In the genomic region with DNA sequence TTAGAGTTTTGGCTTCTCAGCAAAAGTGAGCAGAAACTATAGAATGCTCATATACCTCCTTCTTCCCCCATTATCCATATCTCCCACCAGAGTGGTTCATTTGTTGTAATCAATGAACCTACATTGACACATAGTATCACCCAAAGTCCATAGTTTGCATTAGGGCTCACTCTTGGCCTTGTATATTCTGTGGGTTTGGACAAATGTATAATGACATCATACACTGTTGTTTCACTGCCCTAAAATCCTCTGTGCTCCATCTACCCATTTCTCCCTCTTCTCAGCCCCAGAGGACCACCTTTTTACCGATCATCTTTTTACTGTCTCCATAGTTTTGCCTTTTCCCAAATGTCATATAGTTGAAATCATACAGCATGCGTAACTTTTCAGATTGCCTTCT, we compare ENCODE assay signal across 23 cellular contexts. TPM values are rescaled to one million over a fixed set of nuclear protein-coding genes. Genes with fewer than 3 reads are reported as not detected.
DNase-seq lines count a peak whose midpoint lies in the region; ATAC-seq, FAIRE-seq and TF ChIP-seq lines count a peak whose summit lies in the region.
"Had no signal": no experiment of that assay in that cellular context is flagged by ENCODE, and none has a peak within 500 bp of the region (broad histone marks: within the 10 kb centered on the region; RNA-seq: fewer than 3 reads in every experiment).

No MANE protein-coding gene starts in this region.

- no peaks in the 10 kb centered on the region for H3K36me3 ChIP-seq in BLaER1
- H3K36me3 ChIP-seq in Loucy (ENCODE audit: insufficient read depth, low read length): no peaks in the 10 kb centered on the region
- H3K36me3 ChIP-seq: MG63, SJSA1 had no signal

- intact Hi-C loops in cardiac septum (cut with DNase I): no loop called here

- no peak for ATAC-seq in naive thymus-derived CD8-positive, alpha-beta T cell
- ATAC-seq in GM21447 (IDR thresholded peaks at IDR 0.05; ENCODE audit: unreplicated experiment): no peak
- ATAC-seq: Right ventricle myocardium inferior had no signal

- FAIRE-seq in D721Med (lab: Jason Lieb, UNC): no peak

- DNase-seq in T-helper 2 cell treated with Interferon-gamma antibody and Interleukin-4, amounts not matched to agents 5 μg/mL and 100 μg/mL, for 36 hours (ENCODE audit: low spot score): no peak
- DNase-seq in T-helper 2 cell: no peak
- no peak for DNase-seq in naive thymus-derived CD8-positive, alpha-beta T cell
- DNase-seq in D721Med (ENCODE audit: insufficient read length, low spot score): no peak
- no peak for DNase-seq in cardiac septum (ENCODE audit: low spot score)
- DNase-seq: ACHN, DMS53, EL, GF-D8, H7, IMR-90, MG63, NCI-H1417 treated with DMSO at 0.1 percent for 48 hours, NCI-H187, NCI-H446 treated with DMSO at 0.1 percent for 48 hours, NCI-H526 treated with DMSO at 0.1 percent for 48 hours had no signal

- no peaks in the 10 kb centered on the region for H3K27me3 ChIP-seq in BLaER1
- no peaks in the 10 kb centered on the region for H3K27me3 ChIP-seq in Loucy (ENCODE audit: insufficient read depth, low read length, poor library complexity, severe bottlenecking)
- H3K27me3 ChIP-seq: MG63, SJSA1 had no signal

- H3K27me3 Mint-ChIP-seq in T-helper 2 cell treated with Interferon-gamma antibody and Interleukin-4, amounts not matched to agents 5 μg/mL and 100 μg/mL, for 36 hours (ENCODE audit: low read depth): no peaks in the 10 kb centered on the region
- no peaks in the 10 kb centered on the region for H3K27me3 Mint-ChIP-seq in naive thymus-derived CD8-positive, alpha-beta T cell

- no peaks in the 10 kb centered on the region for H3K9me3 Mint-ChIP-seq in T-helper 2 cell treated with Interferon-gamma antibody and Interleukin-4, amounts not matched to agents 5 μg/mL and 100 μg/mL, for 36 hours
- H3K9me3 Mint-ChIP-seq in naive thymus-derived CD8-positive, alpha-beta T cell: no peaks in the 10 kb centered on the region

- H3K9me3 ChIP-seq in BLaER1 (no peaks in the 10 kb centered on the region), Loucy (ENCODE audit: insufficient read depth, low read depth, low read length) (no peaks in the 10 kb centered on the region)
- H3K9me3 ChIP-seq: MG63, SJSA1 had no signal

- H3K27ac ChIP-seq in BLaER1: peak overlapping the region; percentile 89
- H3K27ac ChIP-seq: 22Rv1, C4-2B, SJSA1 had no signal

- H3K9ac ChIP-seq in BLaER1: no peak overlapping the region
- H3K9ac ChIP-seq in Loucy (ENCODE audit: low read depth, low read length, poor library complexity, severe bottlenecking): peak overlapping the region; percentile 70

- TF ChIP-seq CTCF in Loucy (conservative IDR thresholded peaks at IDR 0.05; ENCODE audit: low read length): no peak
- TF ChIP-seq CTCF in D721Med (IDR thresholded peaks at IDR 0.05; ENCODE audit: insufficient read depth, missing control alignments): no peak

- H3F3A ChIP-seq in Loucy (ENCODE audit: low read depth): no peaks in the 10 kb centered on the region

- peak overlapping the region; percentile 98 for H3K4me2 ChIP-seq in BLaER1
- H3K4me2 ChIP-seq in Loucy (ENCODE audit: low read depth, low read length, poor library complexity, severe bottlenecking): no peak overlapping the region

- H2AFZ ChIP-seq in Loucy (ENCODE audit: low read length): no peak overlapping the region

- H4K20me1 ChIP-seq in BLaER1 (no peaks in the 10 kb centered on the region), Loucy (ENCODE audit: insufficient read depth, low read length, poor library complexity, severe bottlenecking) (no peaks in the 10 kb centered on the region)

- H3K27ac Mint-ChIP-seq in T-helper 2 cell treated with Interferon-gamma antibody and Interleukin-4, amounts not matched to agents 5 μg/mL and 100 μg/mL, for 36 hours: peak overlapping the region; percentile 9
- H3K27ac Mint-ChIP-seq in naive thymus-derived CD8-positive, alpha-beta T cell: peak overlapping the region in 6 of 10 donors; percentile 12 to 82 (median 29)

- H3K4me1 ChIP-seq in BLaER1 (peaks cover 100% of the 10 kb centered on the region), Loucy (ENCODE audit: insufficient read depth, low read length, poor library complexity, severe bottlenecking) (peaks cover 49% of the 10 kb centered on the region)
- H3K4me1 ChIP-seq: SJSA1 had no signal

- POLR2A ChIA-PET in naive thymus-derived CD8-positive, alpha-beta T cell (lab: Charles Lee): interaction anchor here (0.7 to 25.6 kb wide), 8 partner anchors 10 to 1089 kb away, joined by 3 to 883 read pairs (median 3); a partner anchor contains a TSS

- H3K36me3 Mint-ChIP-seq in T-helper 2 cell treated with Interferon-gamma antibody and Interleukin-4, amounts not matched to agents 5 μg/mL and 100 μg/mL, for 36 hours (ENCODE audit: low read depth): no peaks in the 10 kb centered on the region
- H3K36me3 Mint-ChIP-seq in naive thymus-derived CD8-positive, alpha-beta T cell: no peaks in the 10 kb centered on the region

- no peak overlapping the region for H3K4me3 Mint-ChIP-seq in T-helper 2 cell treated with Interferon-gamma antibody and Interleukin-4, amounts not matched to agents 5 μg/mL and 100 μg/mL, for 36 hours
- no peak overlapping the region for H3K4me3 Mint-ChIP-seq in naive thymus-derived CD8-positive, alpha-beta T cell

- H3K79me2 ChIP-seq in Loucy (ENCODE audit: insufficient read depth, low read length): no peaks in the 10 kb centered on the region

- H3K4me3 ChIP-seq in BLaER1: no peak overlapping the region
- H3K4me3 ChIP-seq in Loucy (ENCODE audit: low read length, poor library complexity, severe bottlenecking): no peak overlapping the region
- H3K4me3 ChIP-seq: MG63, SJSA1 had no signal

- H3K9me2 ChIP-seq in Loucy (replicated peaks; ENCODE audit: low read depth, low read length): no peaks in the 10 kb centered on the region

- peaks cover 17% of the 10 kb centered on the region for H3K4me1 Mint-ChIP-seq in T-helper 2 cell treated with Interferon-gamma antibody and Interleukin-4, amounts not matched to agents 5 μg/mL and 100 μg/mL, for 36 hours (ENCODE audit: low read depth)
- H3K4me1 Mint-ChIP-seq in naive thymus-derived CD8-positive, alpha-beta T cell: peaks cover 31 to 66% (median 54%) of the 10 kb centered on the region in 4 donors

RNA-seq across cellular contexts. Expression of a gene that starts 24.1 kb away (rescaled TPM):
- total RNA-seq in naive thymus-derived CD8-positive, alpha-beta T cell: 100 to 1,000 TPM; 264 to 274 TPM
- polyA plus RNA-seq in naive thymus-derived CD8-positive, alpha-beta T cell: 100 to 1,000 TPM; 222 to 420 (median 390) TPM
- 41.4 TPM for total RNA-seq in cardiac septum
